9 cellular contexts compared by ENCODE assay signal in genomic region chr6:41970436-41970846, GRCh38. TPM values are rescaled to one million over a fixed set of nuclear protein-coding genes. Genes with fewer than 3 reads are reported as not detected.
A peak's percentile ranks its signal among the peaks of the same experiment; 100 is the strongest.
DNase-seq lines count a peak whose midpoint lies in the region; ATAC-seq and TF ChIP-seq lines count a peak whose summit lies in the region.
"Had no signal": no experiment of that assay in that cellular context is flagged by ENCODE, and none has a peak within 500 bp of the region (broad histone marks: within the 10 kb centered on the region; RNA-seq: fewer than 3 reads in every experiment).

No MANE protein-coding gene starts in this region.

- in situ Hi-C loops in GM13977 (cut with MboI; ENCODE audit: low pct_unique_long_range_greater_than_20kb, low sequenced_read_pairs, unreplicated experiment), result no loop called here

- peaks cover 0 to 23% (median 0%) of the 10 kb centered on the region in 3 donors for H3K4me1 ChIP-seq in gastroesophageal sphincter
- H3K4me1 ChIP-seq: body of pancreas had no signal

- no peaks in the 10 kb centered on the region for H3K27me3 ChIP-seq in gastroesophageal sphincter
- H3K27me3 ChIP-seq: body of pancreas had no signal

- H3K27ac Mint-ChIP-seq in HFFc6, result peak overlapping the region; percentile 65
- peak overlapping the region; percentile 90 for H3K27ac Mint-ChIP-seq in activated CD4-positive, alpha-beta T cell treated with anti-CD3 and anti-CD28 coated beads, Interleukin-2, amount 10 ng/mL, durations not matched to agents 24 days and 14 days

- peak overlapping the region; percentile 3; the same call in 1 of the 2 replicates for H3K4me3 Mint-ChIP-seq in HFFc6
- H3K4me3 Mint-ChIP-seq in activated CD4-positive, alpha-beta T cell treated with anti-CD3 and anti-CD28 coated beads, Interleukin-2, amount 10 ng/mL, durations not matched to agents 24 days and 14 days, result peak overlapping the region; percentile 32

- H3K27ac ChIP-seq in gastroesophageal sphincter, result no peak overlapping the region
- H3K27ac ChIP-seq: body of pancreas had no signal

- TF ChIP-seq POLR2A in gastroesophageal sphincter (IDR thresholded peaks at IDR 0.05), result no peak

- H3K36me3 Mint-ChIP-seq in HFFc6 (ENCODE audit: low read depth), result no peaks in the 10 kb centered on the region
- H3K36me3 Mint-ChIP-seq in activated CD4-positive, alpha-beta T cell treated with anti-CD3 and anti-CD28 coated beads, Interleukin-2, amount 10 ng/mL, durations not matched to agents 24 days and 14 days (ENCODE audit: low read depth), result peaks cover 12% of the 10 kb centered on the region

- no peak for TF ChIP-seq EP300 in gastroesophageal sphincter (IDR thresholded peaks at IDR 0.05)

- TF ChIP-seq CTCF in HFFc6 (IDR thresholded peaks at IDR 0.05) (no peak), gastroesophageal sphincter (IDR thresholded peaks at IDR 0.05) (no peak), GM13977 (IDR thresholded peaks at IDR 0.05; ENCODE audit: extremely low read depth, insufficient read depth, missing control alignments) (no peak)

- peaks cover 0 to 3% of the 10 kb centered on the region in 2 donors for H3K36me3 ChIP-seq in gastroesophageal sphincter

- intact Hi-C loops in activated CD4-positive, alpha-beta T cell treated with anti-CD3 and anti-CD28 coated beads, Interleukin-2, amount 10 ng/mL, durations not matched to agents 24 days and 14 days (cut with micrococcal nuclease), result loop anchor here (1.0 to 2.0 kb wide), 3 partner anchors 12 to 68 kb away; no protein-coding TSS in a partner anchor

- no peaks in the 10 kb centered on the region for H3K9me3 Mint-ChIP-seq in HFFc6
- no peaks in the 10 kb centered on the region for H3K9me3 Mint-ChIP-seq in activated CD4-positive, alpha-beta T cell treated with anti-CD3 and anti-CD28 coated beads, Interleukin-2, amount 10 ng/mL, durations not matched to agents 24 days and 14 days

- no peak overlapping the region for H3K4me3 ChIP-seq in gastroesophageal sphincter
- H3K4me3 ChIP-seq: body of pancreas had no signal

- peak; percentile 22 for ATAC-seq in gastroesophageal sphincter
- ATAC-seq in HG03378 (IDR thresholded peaks at IDR 0.05; ENCODE audit: unreplicated experiment), result no peak
- ATAC-seq: body of pancreas had no signal

- WGBS in gastroesophageal sphincter (ENCODE audit: low coverage in 1 of 2), 2 donors, result 54 to 60% methylated on average over 4 of the region's 4 CpGs

- no peaks in the 10 kb centered on the region for H3K9me3 ChIP-seq in gastroesophageal sphincter
- H3K9me3 ChIP-seq: body of pancreas had no signal

- DNase-seq in HFFc6 (peak; percentile 48), DMS 273 treated with DMSO at 0.1 percent for 48 hours (lab: John Stamatoyannopoulos, UW) (no peak), NCI-H2081 treated with DMSO at 0.1 percent for 48 hours (lab: John Stamatoyannopoulos, UW) (no peak), GM13977 (ENCODE audit: low spot score) (no peak)
- no peak for DNase-seq in activated CD4-positive, alpha-beta T cell treated with anti-CD3 and anti-CD28 coated beads, Interleukin-2, amount 10 ng/mL, durations not matched to agents 24 days and 14 days
- DNase-seq in stimulated activated CD4-positive, alpha-beta T cell treated with anti-CD3 and anti-CD28 coated beads, Interleukin-4, amount 100 ng/mL, for 24 hours, result peak; percentile 76

- no peaks in the 10 kb centered on the region; the same call in 1 of the 2 replicates for H3K27me3 Mint-ChIP-seq in HFFc6 (ENCODE audit: insufficient read depth)
- H3K27me3 Mint-ChIP-seq in activated CD4-positive, alpha-beta T cell treated with anti-CD3 and anti-CD28 coated beads, Interleukin-2, amount 10 ng/mL, durations not matched to agents 24 days and 14 days, result no peaks in the 10 kb centered on the region

- H3K4me1 Mint-ChIP-seq in HFFc6 (ENCODE audit: low read depth), result peaks cover 43% of the 10 kb centered on the region
- H3K4me1 Mint-ChIP-seq in activated CD4-positive, alpha-beta T cell treated with anti-CD3 and anti-CD28 coated beads, Interleukin-2, amount 10 ng/mL, durations not matched to agents 24 days and 14 days, result peaks cover 36% of the 10 kb centered on the region

RNA-seq across cellular contexts. Expression of gene CCND3, which starts 28.8 kb away (rescaled TPM):
- 10 to 100 TPM; 72.4 to 92.5 (median 82.7) TPM for total RNA-seq in HFFc6 (2021; fragmentation: NEBNext Ultra II Directional; extraction: Animal tissue kit (Norgen Biotek cat#: 25700))
- 483 and 491 TPM in 2 replicates for total RNA-seq in activated CD4-positive, alpha-beta T cell treated with anti-CD3 and anti-CD28 coated beads, Interleukin-2, amount 10 ng/mL, durations not matched to agents 24 days and 14 days
- total RNA-seq in gastroesophageal sphincter, result 100 to 1,000 TPM; 103 to 212 (median 145) TPM

RNA-seq across cellular contexts. Expression of gene BYSL, which starts 49.1 kb away (rescaled TPM):
- 10 to 100 TPM; 32.3 to 44.3 (median 33.5) TPM for total RNA-seq in HFFc6 (2021; fragmentation: NEBNext Ultra II Directional; extraction: Animal tissue kit (Norgen Biotek cat#: 25700))
- 79.6 and 81.4 TPM in 2 replicates for total RNA-seq in activated CD4-positive, alpha-beta T cell treated with anti-CD3 and anti-CD28 coated beads, Interleukin-2, amount 10 ng/mL, durations not matched to agents 24 days and 14 days
- total RNA-seq in gastroesophageal sphincter, result 10 to 100 TPM in 1 of 4 donors, 1 to 10 TPM in 3; 7.2 to 10.3 (median 8.3) TPM

RNA-seq across cellular contexts. Expression of gene MED20, which starts 49.5 kb away (rescaled TPM):
- 10 to 100 TPM; 22.8 to 28.4 (median 26.0) TPM for total RNA-seq in HFFc6 (2021; fragmentation: NEBNext Ultra II Directional; extraction: Animal tissue kit (Norgen Biotek cat#: 25700))
- 21.9 and 22.8 TPM in 2 replicates for total RNA-seq in activated CD4-positive, alpha-beta T cell treated with anti-CD3 and anti-CD28 coated beads, Interleukin-2, amount 10 ng/mL, durations not matched to agents 24 days and 14 days
- 10 to 100 TPM; 15.7 to 18.7 (median 17.0) TPM for total RNA-seq in gastroesophageal sphincter

Comparison
In these comparisons a context has a peak if more than half of its experiments do, and no peak if none do; other contexts are left out.
1. DNase-seq: peak in HFFc6 (single experiment) and stimulated activated CD4-positive, alpha-beta T cell treated with anti-CD3 and anti-CD28 coated beads, Interleukin-4, amount 100 ng/mL, for 24 hours (single experiment); none in activated CD4-positive, alpha-beta T cell treated with anti-CD3 and anti-CD28 coated beads, Interleukin-2, amount 10 ng/mL, durations not matched to agents 24 days and 14 days (single experiment), DMS 273 treated with DMSO at 0.1 percent for 48 hours (single experiment), NCI-H2081 treated with DMSO at 0.1 percent for 48 hours (single experiment) and GM13977 (single experiment).